12 cellular contexts compared by ENCODE assay signal in the genomic region with DNA sequence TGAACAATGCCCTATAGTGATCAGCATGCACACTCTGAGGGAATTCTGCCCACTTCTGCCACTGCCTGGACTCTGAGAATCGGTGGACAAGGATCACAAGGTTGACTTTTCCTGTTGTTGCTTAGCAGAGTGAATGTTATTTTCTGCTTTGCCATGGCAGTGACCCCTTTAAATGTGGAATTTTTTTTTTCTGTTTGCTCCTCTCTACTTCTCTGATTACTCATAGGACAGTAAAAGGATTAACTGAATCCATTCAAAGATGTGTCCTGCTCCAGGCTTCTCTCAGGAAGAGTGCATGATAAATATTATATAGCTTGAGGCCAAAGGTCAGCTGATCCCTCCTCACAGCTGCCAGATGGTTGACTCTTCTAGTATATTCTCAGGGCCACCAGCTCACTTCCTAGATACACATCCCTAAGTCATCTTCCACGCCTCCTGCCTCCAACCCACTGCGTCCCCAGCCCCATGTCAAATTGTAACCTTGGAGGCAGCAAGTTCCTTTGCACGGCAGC.
DNase-seq lines count a peak whose midpoint lies in the region; ATAC-seq and TF ChIP-seq lines count a peak whose summit lies in the region.
"Had no signal": no experiment of that assay in that cellular context is flagged by ENCODE, and none has a peak within 500 bp of the region (broad histone marks: within the 10 kb centered on the region; RNA-seq: fewer than 3 reads in every experiment).

No MANE protein-coding gene starts in this region.

- CTCF ChIA-PET in WTC11 (lab: Charles Lee), result no interaction called here

- H3K4me1 Mint-ChIP-seq in WTC11, result peaks cover 5% of the 10 kb centered on the region
- peaks cover 30 to 61% of the 10 kb centered on the region in 2 donors for H3K4me1 Mint-ChIP-seq in stimulated activated naive B cell treated with anti-CD40 and anti-IgM and Interleukin-4, amounts not matched to agents 10 μg/mL and 1 μg/mL and 100 μg/mL, for 72 hours
- H3K4me1 Mint-ChIP-seq: activated naive CD8-positive, alpha-beta T cell treated with anti-CD3 and anti-CD28 coated beads, Interleukin-2, amount 10 ng/mL, durations not matched to agents 7 days and 5 days had no signal

- H3K27ac Mint-ChIP-seq in WTC11, result peak overlapping the region; percentile 50; the same call in 1 of the 2 replicates
- H3K27ac Mint-ChIP-seq in stimulated activated naive B cell treated with anti-CD40 and anti-IgM and Interleukin-4, amounts not matched to agents 10 μg/mL and 1 μg/mL and 100 μg/mL, for 72 hours, result peak overlapping the region; percentile 39
- H3K27ac Mint-ChIP-seq: activated naive CD8-positive, alpha-beta T cell treated with anti-CD3 and anti-CD28 coated beads, Interleukin-2, amount 10 ng/mL, durations not matched to agents 7 days and 5 days had no signal

- peak; percentile 13 for ATAC-seq in Right ventricle myocardium inferior
- ATAC-seq in left ventricle myocardium superior, result no peak
- no peak for ATAC-seq in WTC11
- no peak for ATAC-seq in stimulated activated naive B cell treated with anti-CD40 and anti-IgM and Interleukin-4, amounts not matched to agents 10 μg/mL and 1 μg/mL and 100 μg/mL, for 72 hours (replicated peaks)
- ATAC-seq in GM21528 (IDR thresholded peaks at IDR 0.05; ENCODE audit: low FRiP score, unreplicated experiment), result no peak
- ATAC-seq: Panc1 had no signal

- in situ Hi-C loops in ACHN (cut with HindIII; ENCODE audit: low pct_ligation_motif_present, low pct_unique_long_range_greater_than_20kb, low sequenced_read_pairs), result no loop called here

- no peaks in the 10 kb centered on the region for H3K27me3 Mint-ChIP-seq in WTC11 (ENCODE audit: low read depth)
- H3K27me3 Mint-ChIP-seq in stimulated activated naive B cell treated with anti-CD40 and anti-IgM and Interleukin-4, amounts not matched to agents 10 μg/mL and 1 μg/mL and 100 μg/mL, for 72 hours, result no peaks in the 10 kb centered on the region

- H3K36me3 Mint-ChIP-seq in WTC11, result no peaks in the 10 kb centered on the region
- no peaks in the 10 kb centered on the region for H3K36me3 Mint-ChIP-seq in stimulated activated naive B cell treated with anti-CD40 and anti-IgM and Interleukin-4, amounts not matched to agents 10 μg/mL and 1 μg/mL and 100 μg/mL, for 72 hours
- H3K36me3 Mint-ChIP-seq: activated naive CD8-positive, alpha-beta T cell treated with anti-CD3 and anti-CD28 coated beads, Interleukin-2, amount 10 ng/mL, durations not matched to agents 7 days and 5 days had no signal

- DNase-seq in Right ventricle myocardium inferior (ENCODE audit: missing footprints) (no peak), left ventricle myocardium superior (no peak), WTC11 (ENCODE audit: low spot score) (no peak), iris pigment epithelial cell (ENCODE audit: low read depth) (peak; percentile 33), ACHN (no peak), GM03348 (ENCODE audit: low spot score) (no peak)
- no peak for DNase-seq in stimulated activated naive B cell treated with anti-CD40 and anti-IgM and Interleukin-4, amounts not matched to agents 10 μg/mL and 1 μg/mL and 100 μg/mL, for 72 hours
- DNase-seq: activated naive CD8-positive, alpha-beta T cell treated with anti-CD3 and anti-CD28 coated beads, Interleukin-2, amount 10 ng/mL, durations not matched to agents 7 days and 5 days; effector CD8-positive, alpha-beta T cell; mesendoderm had no signal

- intact Hi-C loops in Right ventricle myocardium inferior (cut with DNase I), result no loop called here
- intact Hi-C loops in left ventricle myocardium superior (cut with micrococcal nuclease), result no loop called here

- no peaks in the 10 kb centered on the region for H3K9me3 Mint-ChIP-seq in WTC11
- no peaks in the 10 kb centered on the region for H3K9me3 Mint-ChIP-seq in stimulated activated naive B cell treated with anti-CD40 and anti-IgM and Interleukin-4, amounts not matched to agents 10 μg/mL and 1 μg/mL and 100 μg/mL, for 72 hours
- H3K9me3 Mint-ChIP-seq: activated naive CD8-positive, alpha-beta T cell treated with anti-CD3 and anti-CD28 coated beads, Interleukin-2, amount 10 ng/mL, durations not matched to agents 7 days and 5 days had no signal

- TF ChIP-seq CTCF in WTC11 (IDR thresholded peaks at IDR 0.05), result no peak

- POLR2A ChIA-PET in WTC11 (lab: Charles Lee), result no interaction called here

- H3K4me3 Mint-ChIP-seq in WTC11, result no peak overlapping the region
- no peak overlapping the region for H3K4me3 Mint-ChIP-seq in stimulated activated naive B cell treated with anti-CD40 and anti-IgM and Interleukin-4, amounts not matched to agents 10 μg/mL and 1 μg/mL and 100 μg/mL, for 72 hours
- H3K4me3 Mint-ChIP-seq: activated naive CD8-positive, alpha-beta T cell treated with anti-CD3 and anti-CD28 coated beads, Interleukin-2, amount 10 ng/mL, durations not matched to agents 7 days and 5 days had no signal

TF ChIP-seq in WTC11, 78 proteins besides CTCF, POLR2A, EP300 and RAD21:
- TF ChIP-seq ZNF232 (CRISPR knock-in tag; IDR thresholded peaks at IDR 0.05) (no peak), CREB1 (CRISPR knock-in tag; IDR thresholded peaks at IDR 0.05) (no peak), ZNF512 (CRISPR knock-in tag; IDR thresholded peaks at IDR 0.05; ENCODE audit: borderline replicate concordance) (no peak), NR1H2 (CRISPR knock-in tag; IDR thresholded peaks at IDR 0.05) (no peak)
